Comparison of ENCODE assay signal across 30 cellular contexts in genomic region chr1:82451191-82451590, GRCh38.
"Had no signal": no experiment of that assay in that cellular context is flagged by ENCODE, and none has a peak within 500 bp of the region (broad histone marks: within the 10 kb centered on the region; RNA-seq: fewer than 3 reads in every experiment).

No MANE protein-coding gene starts in this region.

- H3K4me1 ChIP-seq: adrenal gland, ascending aorta, body of pancreas, breast epithelium had no signal

- H3K27me3 ChIP-seq: adrenal gland, ascending aorta, body of pancreas, brain microvascular endothelial cell, breast epithelium, cardiac muscle cell had no signal

- DNase-seq: activated effector memory CD4-positive, alpha-beta T cell treated with anti-CD3 and anti-CD28 coated beads, Interleukin-2, amount 50 U/mL, for 16 hours; activated effector memory CD4-positive, alpha-beta T cell treated with Interleukin-2 at 50 U/mL for 16 hours; activated gamma-delta T cell; activated gamma-delta T cell treated with Interleukin-2 at 50 U/mL for 16 hours; activated naive CD4-positive, alpha-beta T cell; activated naive CD4-positive, alpha-beta T cell treated with anti-CD3 and anti-CD28 coated beads for 36 hours; activated naive CD4-positive, alpha-beta T cell treated with anti-CD3 and anti-CD28 coated beads, Interleukin-2, amount 10 ng/mL, durations not matched to agents 7 days and 5 days; activated naive CD4-positive, alpha-beta T cell treated with anti-CD3 and anti-CD28 coated beads, Interleukin-2, amount 50 U/mL, for 16 hours; activated naive CD4-positive, alpha-beta T cell treated with Interleukin-2 at 50 U/mL for 16 hours; activated naive CD8-positive, alpha-beta T cell treated with anti-CD3 and anti-CD28 coated beads for 36 hours; activated naive CD8-positive, alpha-beta T cell treated with anti-CD3 and anti-CD28 coated beads, Interleukin-2, amount 10 ng/mL, durations not matched to agents 7 days and 5 days; activated naive CD8-positive, alpha-beta T cell treated with anti-CD3 and anti-CD28 coated beads, Interleukin-2, amount 50 U/mL, for 24 hours; activated T-cell treated with anti-CD3 and anti-CD28 coated beads, Interleukin-2, amount 50 U/mL, for 1 hour; activated T-cell treated with anti-CD3 and anti-CD28 coated beads, Interleukin-2, amount 50 U/mL, for 24 hours; activated T-cell treated with anti-CD3 and anti-CD28 coated beads, Interleukin-2, amount 50 U/mL, for 4 hours; activated T-cell treated with anti-CD3 and anti-CD28 coated beads, Interleukin-2, amount 50 U/mL, for 48 hours; activated T-cell treated with anti-CD3 and anti-CD28 coated beads, Interleukin-2, amount 50 U/mL, for 72 hours; adrenal gland; amniotic stem cell; amygdala; anterior cingulate cortex; aorta; body of pancreas; brain microvascular endothelial cell; caudate nucleus; central memory CD4-positive, alpha-beta T cell; cerebellar nuclear complex had no signal

- H3K36me3 ChIP-seq: adrenal gland, ascending aorta, brain microvascular endothelial cell, breast epithelium, cardiac muscle cell had no signal

- H3K27ac ChIP-seq: adrenal gland, ascending aorta, body of pancreas, brain microvascular endothelial cell, breast epithelium, cardiac muscle cell had no signal

- H3K4me3 ChIP-seq: adrenal gland, ascending aorta, body of pancreas, breast epithelium, cardiac muscle cell had no signal
